Comparison of ENCODE assay signal across 11 cellular contexts in the genomic region with DNA sequence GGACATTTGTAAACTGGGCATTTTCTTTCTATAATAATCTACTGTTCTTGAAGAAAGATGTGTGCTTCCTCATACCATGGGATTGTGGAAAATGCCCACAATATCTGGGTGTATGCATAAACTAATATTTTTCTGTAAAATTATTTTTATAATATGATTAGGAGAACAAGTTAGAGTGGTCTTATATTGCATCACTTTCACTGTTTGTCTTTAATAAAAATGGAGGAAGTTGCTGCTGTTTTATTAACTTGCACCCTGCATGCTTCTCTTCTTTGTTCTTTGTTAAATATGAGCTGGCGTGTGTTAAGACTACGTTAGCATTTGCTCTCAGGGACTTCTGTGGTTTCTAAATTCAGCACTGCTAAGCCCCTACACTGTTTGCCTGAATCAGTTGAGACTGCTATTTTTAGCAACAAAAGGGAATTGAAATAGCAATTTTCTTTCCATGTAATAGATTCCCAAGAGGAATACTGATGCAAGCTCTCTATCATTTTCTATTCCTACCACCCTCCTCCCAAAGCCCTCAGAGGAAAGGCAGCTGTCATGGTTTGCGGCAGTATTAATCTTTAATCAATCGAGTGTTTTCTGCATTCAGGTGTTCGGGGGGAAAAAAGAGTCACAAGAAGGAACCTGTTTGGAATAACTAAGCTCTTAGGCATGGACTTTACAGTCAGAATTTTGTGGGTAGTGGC. TPM values are rescaled to one million over a fixed set of nuclear protein-coding genes. Genes with fewer than 3 reads are reported as not detected.
DNase-seq lines count a peak whose midpoint lies in the region; ATAC-seq and TF ChIP-seq lines count a peak whose summit lies in the region.
"Had no signal": no experiment of that assay in that cellular context is flagged by ENCODE, and none has a peak within 500 bp of the region (broad histone marks: within the 10 kb centered on the region; RNA-seq: fewer than 3 reads in every experiment).

No MANE protein-coding gene starts in this region.

- peaks cover 55% of the 10 kb centered on the region for H3K4me1 ChIP-seq in Loucy (ENCODE audit: insufficient read depth, low read length, poor library complexity, severe bottlenecking)
- H3K4me1 ChIP-seq in mesendoderm (ENCODE audit: control insufficient read depth, low read depth, low read length): peaks cover 10% of the 10 kb centered on the region
- no peaks in the 10 kb centered on the region for H3K4me1 ChIP-seq in colonic mucosa
- H3K4me1 ChIP-seq in suprapubic skin: peaks cover 33% of the 10 kb centered on the region

- no peak overlapping the region for H3K4ac ChIP-seq in mesendoderm (ENCODE audit: low read depth, low read length)

- TF ChIP-seq CTCF in AG09319 (IDR thresholded peaks at IDR 0.05; ENCODE audit: low read depth, low read length): no peak
- no peak for TF ChIP-seq CTCF in Loucy (conservative IDR thresholded peaks at IDR 0.05; ENCODE audit: low read length)
- TF ChIP-seq CTCF in colonic mucosa (IDR thresholded peaks at IDR 0.05): no peak
- TF ChIP-seq CTCF in suprapubic skin (IDR thresholded peaks at IDR 0.05): no peak

- peak overlapping the region; percentile 13 for H4K8ac ChIP-seq in mesendoderm (ENCODE audit: low read depth, low read length)

- H2BK15ac ChIP-seq in mesendoderm (replicated peaks; ENCODE audit: low read depth): no peak overlapping the region

- no peak overlapping the region for H3K23ac ChIP-seq in mesendoderm (ENCODE audit: low read length)

- H2BK120ac ChIP-seq in mesendoderm (ENCODE audit: low read depth, low read length): no peak overlapping the region

- peak overlapping the region; percentile 47 for H3K4me3 ChIP-seq in Loucy (ENCODE audit: low read length, poor library complexity, severe bottlenecking)
- H3K4me3 ChIP-seq in mesendoderm (ENCODE audit: low read length): no peak overlapping the region
- no peak overlapping the region for H3K4me3 ChIP-seq in colonic mucosa
- H3K4me3 ChIP-seq in suprapubic skin: no peak overlapping the region
- H3K4me3 ChIP-seq: lower lobe of right lung had no signal

- H4K5ac ChIP-seq in mesendoderm (ENCODE audit: low read length): no peak overlapping the region

- H2AFZ ChIP-seq in Loucy (ENCODE audit: low read length): peak overlapping the region; percentile 59

- no peak overlapping the region for H3K27ac ChIP-seq in mesendoderm (ENCODE audit: low read depth, low read length)
- H3K27ac ChIP-seq in colonic mucosa: no peak overlapping the region
- H3K27ac ChIP-seq in suprapubic skin: no peak overlapping the region
- H3K27ac ChIP-seq: lower lobe of right lung had no signal

- H2BK5ac ChIP-seq in mesendoderm (ENCODE audit: low read length): no peak overlapping the region

- no peaks in the 10 kb centered on the region for H3K27me3 ChIP-seq in Loucy (ENCODE audit: insufficient read depth, low read length, poor library complexity, severe bottlenecking)
- no peaks in the 10 kb centered on the region for H3K27me3 ChIP-seq in mesendoderm (ENCODE audit: insufficient read depth, low read length, poor library complexity)
- no peaks in the 10 kb centered on the region for H3K27me3 ChIP-seq in colonic mucosa
- H3K27me3 ChIP-seq in suprapubic skin: no peaks in the 10 kb centered on the region

- no peak for TF ChIP-seq EP300 in suprapubic skin (IDR thresholded peaks at IDR 0.05)

- no peak for TF ChIP-seq POLR2A in suprapubic skin (IDR thresholded peaks at IDR 0.05)

- DNase-seq in AG09319 (ENCODE audit: extremely low read depth, low read depth): peak; percentile 30
- DNase-seq in cerebellar cortex (ENCODE audit: low spot score): peak; percentile 42
- DNase-seq in mesendoderm: no peak
- no peak for DNase-seq in colonic mucosa
- no peak for DNase-seq in suprapubic skin (ENCODE audit: low spot score in 2 of 2)
- DNase-seq: DMS79, lower lobe of right lung, NCI-H510A had no signal

- no peaks in the 10 kb centered on the region for H3K9me3 ChIP-seq in Loucy (ENCODE audit: insufficient read depth, low read depth, low read length)
- no peaks in the 10 kb centered on the region for H3K9me3 ChIP-seq in colonic mucosa
- no peaks in the 10 kb centered on the region for H3K9me3 ChIP-seq in suprapubic skin
- H3K9me3 ChIP-seq: lower lobe of right lung had no signal

- H3K36me3 ChIP-seq in Loucy (ENCODE audit: insufficient read depth, low read length): no peaks in the 10 kb centered on the region; the same call in 1 of the 2 replicates
- H3K36me3 ChIP-seq in mesendoderm (ENCODE audit: control insufficient read depth, insufficient read depth, low read length): peaks cover 4% of the 10 kb centered on the region
- H3K36me3 ChIP-seq in colonic mucosa: no peaks in the 10 kb centered on the region
- peaks cover 9% of the 10 kb centered on the region for H3K36me3 ChIP-seq in suprapubic skin
- H3K36me3 ChIP-seq: lower lobe of right lung had no signal

- H3K4me2 ChIP-seq in Loucy (ENCODE audit: low read depth, low read length, poor library complexity, severe bottlenecking) (peak overlapping the region; percentile 77), mesendoderm (ENCODE audit: low read length) (no peak overlapping the region)

- H3K18ac ChIP-seq in mesendoderm (ENCODE audit: low read length): no peak overlapping the region

- H2AK5ac ChIP-seq in mesendoderm (ENCODE audit: low read length): no peak overlapping the region

- intact Hi-C loops in colonic mucosa (cut with DNase I): no loop called here

- no peaks in the 10 kb centered on the region for H4K20me1 ChIP-seq in Loucy (ENCODE audit: insufficient read depth, low read length, poor library complexity, severe bottlenecking)

- H3K79me1 ChIP-seq in mesendoderm (ENCODE audit: low read length): peaks cover 22% of the 10 kb centered on the region

- no CpG with 5 or more reads among the region's 5 CpGs for WGBS in mesendoderm (ENCODE audit: extremely low coverage, insufficient coverage, low lambda C conversion rate)
- 33% methylated on average over 5 of the region's 5 CpGs for WGBS in suprapubic skin

- H3K56ac ChIP-seq in mesendoderm (ENCODE audit: low read length): no peak overlapping the region

- H3F3A ChIP-seq in Loucy (ENCODE audit: low read depth): 0 out of 2 replicates have a peak, but pooled peaks cover 6% of the 10 kb centered on the region

- H3K9ac ChIP-seq in Loucy (ENCODE audit: low read depth, low read length, poor library complexity, severe bottlenecking): peak overlapping the region; percentile 80
- H3K9ac ChIP-seq in mesendoderm (ENCODE audit: low read length): no peak overlapping the region
- no peak overlapping the region for H3K9ac ChIP-seq in colonic mucosa (ENCODE audit: low read depth in 2 of 2, low read length in 2 of 2)

- ATAC-seq in HG03457 (IDR thresholded peaks at IDR 0.05; ENCODE audit: unreplicated experiment) (no peak), HG03175 (IDR thresholded peaks at IDR 0.05; ENCODE audit: unreplicated experiment) (no peak)
- ATAC-seq: lower lobe of right lung had no signal

- H3K9me2 ChIP-seq in Loucy (replicated peaks; ENCODE audit: low read depth, low read length): no peaks in the 10 kb centered on the region

- H3K79me2 ChIP-seq in Loucy (ENCODE audit: insufficient read depth, low read length) (peaks cover 9% of the 10 kb centered on the region; the same call in 1 of the 2 replicates), mesendoderm (ENCODE audit: control insufficient read depth, insufficient read depth, low read length) (peaks cover 48% of the 10 kb centered on the region)

RNA-seq across cellular contexts. Expression of a gene that starts 56.1 kb away (rescaled TPM):
- polyA plus RNA-seq in mesendoderm (2013, experiment 1 of 2): 112 TPM
- polyA plus RNA-seq in mesendoderm (2013, experiment 2 of 2): 109 TPM
- 100 to 1,000 TPM; 132 to 159 TPM for total RNA-seq in colonic mucosa
- total RNA-seq in suprapubic skin: 10 to 100 TPM; 46.3 to 93.4 (median 60.1) TPM

Comparison
In these comparisons a context has a peak if more than half of its experiments do, and no peak if none do; other contexts are left out.
1. DNase-seq: peak in AG09319 (single experiment) and cerebellar cortex (single experiment); none in mesendoderm (single experiment), colonic mucosa (single experiment) and suprapubic skin (0 of 2).